In the genomic region with DNA sequence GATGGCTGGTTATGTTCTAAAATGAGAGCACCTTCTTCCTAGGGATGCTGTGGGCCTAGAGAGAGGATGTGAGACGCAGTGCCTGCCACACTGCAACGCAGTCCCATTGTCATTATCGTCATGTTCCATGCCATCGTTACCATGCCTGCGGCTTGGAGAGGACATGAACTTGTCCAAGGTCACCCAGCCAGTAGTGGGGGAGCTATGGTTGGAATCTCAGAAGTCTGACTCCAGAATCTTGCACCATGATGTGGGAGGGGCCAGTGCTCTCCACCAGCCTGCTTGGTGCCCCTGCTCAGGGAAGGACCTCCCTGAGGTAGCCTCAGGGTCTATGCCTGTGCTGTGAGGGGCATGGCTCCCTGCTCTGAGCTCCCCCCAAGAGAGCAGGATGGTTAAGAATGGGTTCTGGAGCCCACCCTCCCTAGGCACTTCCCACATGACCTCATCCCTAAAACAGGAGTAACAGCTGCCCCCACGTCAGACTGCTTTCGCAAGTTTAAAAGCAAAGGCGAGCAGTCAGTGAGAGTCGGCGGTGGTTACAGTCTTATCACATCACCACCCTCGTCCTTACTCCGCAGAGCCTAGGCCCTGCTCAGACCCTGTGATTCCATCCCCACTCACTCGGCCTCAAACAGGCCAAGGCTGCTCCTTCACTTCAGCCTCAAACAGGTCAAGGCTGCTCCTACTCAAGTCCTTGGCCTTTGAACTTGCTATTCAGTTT, we compare ENCODE assay signal across 30 cellular contexts. TPM values are rescaled to one million over a fixed set of nuclear protein-coding genes. Genes with fewer than 3 reads are reported as not detected.
"Had no signal": no experiment of that assay in that cellular context is flagged by ENCODE, and none has a peak within 500 bp of the region (broad histone marks: within the 10 kb centered on the region; RNA-seq: fewer than 3 reads in every experiment).

No MANE protein-coding gene starts in this region.

- H3K27ac ChIP-seq: adrenal gland, KMS-11, SJCRH30, VCaP had no signal

- ATAC-seq: activated CD4-positive, alpha-beta T cell treated with anti-CD3 and anti-CD28 coated beads for 36 hours; activated T-helper 17 cell treated with anti-CD3 and anti-CD28 coated beads, Interleukin-2, amount 50 U/mL, for 72 hours had no signal

- DNase-seq: activated CD4-positive, alpha-beta memory T cell treated with anti-CD3 and anti-CD28 coated beads, Interleukin-2, amount 10 ng/mL, durations not matched to agents 7 days and 5 days; activated CD4-positive, alpha-beta T cell treated with anti-CD3 and anti-CD28 coated beads for 36 hours; activated CD4-positive, alpha-beta T cell treated with anti-CD3 and anti-CD28 coated beads, Interleukin-2, amount 50 U/mL, for 1 hour; activated CD4-positive, CD25-positive, alpha-beta regulatory T cell; activated gamma-delta T cell; activated naive CD4-positive, alpha-beta T cell treated with anti-CD3 and anti-CD28 coated beads, Interleukin-2, amount 50 U/mL, for 16 hours; activated naive CD8-positive, alpha-beta T cell treated with anti-CD3 and anti-CD28 coated beads, Interleukin-2, amount 10 ng/mL, durations not matched to agents 7 days and 5 days; activated T-cell treated with anti-CD3 and anti-CD28 coated beads for 4 hours; activated T-cell treated with anti-CD3 and anti-CD28 coated beads, Interleukin-2, amount 50 U/mL, for 48 hours; adrenal gland; anterior cingulate cortex; NCI-H1092; NCI-H1417; NCI-H1930; NCI-H2171; NCI-H2227 treated with DMSO at 0.1 percent for 48 hours; NCI-H526; NCI-H82; SJCRH30; SK-N-SH; T-helper 1 cell had no signal

- H3K9ac ChIP-seq: KMS-11, SK-N-SH had no signal

- H3K36me3 ChIP-seq: adrenal gland, SJCRH30 had no signal

- H3K27me3 ChIP-seq: adrenal gland, SJCRH30 had no signal

- H3K4me3 ChIP-seq: adrenal gland, SJCRH30 had no signal

- H3K4me2 ChIP-seq: KMS-11, SK-N-SH had no signal

- H3K4me1 ChIP-seq: adrenal gland, SJCRH30 had no signal

- H3K9me3 ChIP-seq: adrenal gland, SJCRH30, SK-N-SH had no signal

RNA-seq across cellular contexts. Expression of a gene that starts 50.4 kb away (rescaled TPM):
- total RNA-seq: activated CD4-positive, alpha-beta memory T cell treated with anti-CD3 and anti-CD28 coated beads, Interleukin-2, amount 10 ng/mL, durations not matched to agents 7 days and 5 days; activated CD4-positive, alpha-beta T cell treated with anti-CD3 and anti-CD28 coated beads for 36 hours; activated CD8-positive, alpha-beta memory T cell treated with anti-CD3 and anti-CD28 coated beads for 36 hours; activated naive CD8-positive, alpha-beta T cell treated with anti-CD3 and anti-CD28 coated beads, Interleukin-2, amount 10 ng/mL, durations not matched to agents 7 days and 5 days; activated T-helper 17 cell treated with anti-CD3 and anti-CD28 coated beads, Interleukin-2, amount 50 U/mL, for 72 hours; MCF 10A; NCI-H460; OCI-LY7; RPMI7951; SJCRH30; T-helper 2 cell treated with Interferon-gamma antibody and Interleukin-4, amounts not matched to agents 100 ng/mL and 5 ng/mL, for 36 hours had no signal
- polyA plus RNA-seq: SK-N-SH had no signal
